8 cellular contexts compared by ENCODE assay signal in genomic region chr12:124422570-124423523, GRCh38.
DNase-seq lines count a peak whose midpoint lies in the region; ATAC-seq, FAIRE-seq and TF ChIP-seq lines count a peak whose summit lies in the region.

No MANE protein-coding gene starts in this region.

- H2AFZ ChIP-seq in mammary epithelial cell (ENCODE audit: low read depth, low read length) (no peak overlapping the region), keratinocyte (ENCODE audit: control insufficient read depth, low read length) (no peak overlapping the region)

- H3K36me3 ChIP-seq in BLaER1 (peaks cover 81% of the 10 kb centered on the region), mammary epithelial cell (ENCODE audit: insufficient read depth, low read length) (peaks cover 25% of the 10 kb centered on the region), keratinocyte (ENCODE audit: control insufficient read depth in 2 of 2, extremely low read depth in 1 of 2, insufficient read depth in 2 of 2, low read length in 2 of 2) (peaks cover 14 to 32% of the 10 kb centered on the region in 2 experiments)

- H3K9me3 ChIP-seq in BLaER1: no peaks in the 10 kb centered on the region; the same call in 1 of the 2 replicates
- no peaks in the 10 kb centered on the region for H3K9me3 ChIP-seq in mammary epithelial cell (replicated peaks; ENCODE audit: insufficient read depth, low read length)
- no peaks in the 10 kb centered on the region for H3K9me3 ChIP-seq in keratinocyte (ENCODE audit: control insufficient read depth, low read depth, low read length)

- peaks cover 15% of the 10 kb centered on the region for H4K20me1 ChIP-seq in BLaER1
- no peaks in the 10 kb centered on the region for H4K20me1 ChIP-seq in mammary epithelial cell (ENCODE audit: insufficient read depth, low read length)
- H4K20me1 ChIP-seq in keratinocyte (ENCODE audit: control insufficient read depth, extremely low read depth, insufficient read depth, low read length): peaks cover 4% of the 10 kb centered on the region

- dilution Hi-C loops in mammary epithelial cell (cut with HindIII; ENCODE audit: low sequenced_read_pairs): no loop called here
- dilution Hi-C loops in keratinocyte (cut with MboI; ENCODE audit: extremely low pct_ligation_motif_present, low sequenced_read_pairs): no loop called here

- WGBS in mammary epithelial cell (ENCODE audit: low coverage, missing lambda C conversion rate): 8% methylated on average over 11 of the region's 37 CpGs

- peaks cover 2% of the 10 kb centered on the region for H3K9me1 ChIP-seq in keratinocyte (ENCODE audit: control insufficient read depth, extremely low read depth, insufficient read depth, low read length)

- in situ Hi-C loops in mammary epithelial cell (cut with MboI; ENCODE audit: low sequenced_read_pairs in 2 of 2): loop anchor here in 1 of 2 donors (25.0 kb wide), 1 partner anchor 339 kb away; no protein-coding TSS in a partner anchor

- H3K79me2 ChIP-seq in mammary epithelial cell (ENCODE audit: insufficient read depth, low read length) (peaks cover 22% of the 10 kb centered on the region), keratinocyte (ENCODE audit: control insufficient read depth, insufficient read depth, low read length) (peaks cover 2% of the 10 kb centered on the region)

- H3K27me3 ChIP-seq in BLaER1 (no peaks in the 10 kb centered on the region), mammary epithelial cell (ENCODE audit: insufficient read depth, low read length) (no peaks in the 10 kb centered on the region), keratinocyte (ENCODE audit: control insufficient read depth, extremely low read depth, insufficient read depth, low read length) (no peaks in the 10 kb centered on the region)

- no TSS peak for BruUV-seq in mammary epithelial cell (replicated peaks; lab: Mats Ljungman, UMichigan)

- DNase-seq in NCI-H2029 treated with DMSO at 0.1 percent for 48 hours (lab: John Stamatoyannopoulos, UW) (peak; percentile 36), mammary epithelial cell (peak; percentile 76), keratinocyte (ENCODE audit: low read depth, low spot score) (peak; percentile 62), stromal cell of bone marrow (ENCODE audit: low read depth) (peak; percentile 87)
- DNase-seq in stimulated activated CD4-positive, alpha-beta T cell treated with anti-CD3 and anti-CD28 coated beads, Interleukin-15, amount 100 ng/mL, for 24 hours: no peak
- DNase-seq in activated effector memory CD4-positive, alpha-beta T cell treated with anti-CD3 and anti-CD28 coated beads, Interleukin-2, amount 50 U/mL, for 16 hours: no peak

- FAIRE-seq in keratinocyte (lab: Jason Lieb, UNC): peak; percentile 69

- CTCF ChIA-PET in mammary epithelial cell (lab: Charles Lee; ENCODE audit: low non-redundant PET): interaction anchor here (0.9 kb wide), 1 partner anchor 11 kb away, joined by 5 read pairs; no protein-coding TSS in a partner anchor

- H3K4me3 ChIP-seq in BLaER1 (no peak overlapping the region), mammary epithelial cell (replicated peaks in 1 of 3; ENCODE audit: insufficient read depth in 1 of 3, low read depth in 2 of 3, low read length in 3 of 3) (no peak overlapping the region), keratinocyte (ENCODE audit: control insufficient read depth in 2 of 3, extremely low read depth in 1 of 3, insufficient read depth in 2 of 3, low read depth in 1 of 3, low read length in 3 of 3) (peak overlapping the region in 1 of 3 experiments; percentile 29)

- H3K27ac ChIP-seq in BLaER1 (peak overlapping the region; percentile 73), mammary epithelial cell (ENCODE audit: insufficient read depth, low read depth, low read length) (peak overlapping the region; percentile 47), keratinocyte (ENCODE audit: control insufficient read depth, insufficient read depth, low read length) (peak overlapping the region; percentile 69)

- H3K4me2 ChIP-seq in BLaER1 (peak overlapping the region; percentile 76), mammary epithelial cell (ENCODE audit: insufficient read depth, low read depth, low read length) (peak overlapping the region; percentile 73), keratinocyte (ENCODE audit: control insufficient read depth, extremely low read depth, insufficient read depth, low read depth, low read length) (peak overlapping the region; percentile 58)

- peak overlapping the region; percentile 58 for H3K9ac ChIP-seq in BLaER1
- peak overlapping the region; percentile 35 for H3K9ac ChIP-seq in mammary epithelial cell (ENCODE audit: insufficient read depth, low read length)
- H3K9ac ChIP-seq in keratinocyte (ENCODE audit: control insufficient read depth, extremely low read depth, insufficient read depth, low read length): peak overlapping the region; percentile 67

- intact Hi-C loops in mammary epithelial cell (cut with micrococcal nuclease): loop anchor here (5.0 kb wide), 2 partner anchors 89 to 144 kb away; partner anchors contain the start of gene NCOR2

- TF ChIP-seq CTCF in mammary epithelial cell (conservative IDR thresholded peaks at IDR 0.05 in 1 of 2, IDR thresholded peaks at IDR 0.05 in 1 of 2; ENCODE audit: extremely low read depth in 1 of 2, insufficient read depth in 1 of 2, low read depth in 1 of 2, low read length in 2 of 2) (peak in 1 of 2 donors; percentile 14), keratinocyte (optimal IDR thresholded peaks at IDR 0.05 in 1 of 3, IDR thresholded peaks at IDR 0.05 in 1 of 3, conservative IDR thresholded peaks at IDR 0.05 in 1 of 3; ENCODE audit: extremely low read depth in 1 of 3, insufficient read depth in 2 of 3, low read length in 3 of 3) (no peak)

- no peak for ATAC-seq in GM21367 (IDR thresholded peaks at IDR 0.05; ENCODE audit: unreplicated experiment)

- H3K4me1 ChIP-seq in BLaER1 (peaks cover 66% of the 10 kb centered on the region), mammary epithelial cell (ENCODE audit: insufficient read depth, low read length) (peaks cover 23% of the 10 kb centered on the region), keratinocyte (ENCODE audit: control insufficient read depth, extremely low read depth, insufficient read depth, low read length) (peaks cover 18% of the 10 kb centered on the region)

Comparison
In these comparisons a context has a peak if more than half of its experiments do, and no peak if none do; other contexts are left out.
1. DNase-seq: peak in NCI-H2029 treated with DMSO at 0.1 percent for 48 hours (single experiment), mammary epithelial cell (single experiment), keratinocyte (single experiment) and stromal cell of bone marrow (single experiment); none in stimulated activated CD4-positive, alpha-beta T cell treated with anti-CD3 and anti-CD28 coated beads, Interleukin-15, amount 100 ng/mL, for 24 hours (single experiment) and activated effector memory CD4-positive, alpha-beta T cell treated with anti-CD3 and anti-CD28 coated beads, Interleukin-2, amount 50 U/mL, for 16 hours (single experiment).
2. Peak in every context shown above with its lines, with median percentiles within 50 percentile points of each other: H3K27ac ChIP-seq, H3K4me2 ChIP-seq and H3K9ac ChIP-seq.